8 cellular contexts compared by ENCODE assay signal in genomic region chr4:101348367-101348827, GRCh38. TPM values are rescaled to one million over a fixed set of nuclear protein-coding genes. Genes with fewer than 3 reads are reported as not detected.
DNase-seq lines count a peak whose midpoint lies in the region; TF ChIP-seq lines count a peak whose summit lies in the region.

No MANE protein-coding gene starts in this region.

- H3K9me3 Mint-ChIP-seq in type B pancreatic cell, result no peaks in the 10 kb centered on the region

- H3K27me3 Mint-ChIP-seq in type B pancreatic cell, result peaks cover 8% of the 10 kb centered on the region

- intact Hi-C loops in lower leg skin (cut with DNase I; ENCODE audit: low total_unique reads), result no loop called here

- H3K27ac Mint-ChIP-seq in type B pancreatic cell, result peak overlapping the region; percentile 98

- peaks cover 9% of the 10 kb centered on the region for H3K4me1 Mint-ChIP-seq in type B pancreatic cell (ENCODE audit: unreplicated experiment)

- no peak for TF ChIP-seq POLR2A in NB4 (IDR thresholded peaks at IDR 0.05; ENCODE audit: extremely low read depth, insufficient read length)
- no peak for TF ChIP-seq POLR2A in lower leg skin (IDR thresholded peaks at IDR 0.05)

- no peak for TF ChIP-seq CTCF in GM12875 (IDR thresholded peaks at IDR 0.05; ENCODE audit: borderline replicate concordance, insufficient read depth, low read depth, low read length)
- no peak for TF ChIP-seq CTCF in NB4 (IDR thresholded peaks at IDR 0.05; ENCODE audit: low read depth, low read length)
- no peak for TF ChIP-seq CTCF in lower leg skin (IDR thresholded peaks at IDR 0.05)
- no peak for TF ChIP-seq CTCF in type B pancreatic cell (conservative IDR thresholded peaks at IDR 0.05)

- DNase-seq in NB4 (ENCODE audit: low read depth) (peak; percentile 46), caudate nucleus (lab: John Stamatoyannopoulos, UW) (peak in 21 of 61 donors; percentile 20 to 74 (median 49)), lower leg skin (ENCODE audit: low spot score in 2 of 2) (no peak), type B pancreatic cell (ENCODE audit: extremely low spot score, unreplicated experiment) (peak; percentile 70), H4 (ENCODE audit: low spot score) (no peak), inferior parietal cortex (ENCODE audit: extremely low spot score) (no peak), kidney glomerular epithelial cell (lab: John Stamatoyannopoulos, UW) (no peak)

- H3K36me3 Mint-ChIP-seq in type B pancreatic cell, result peaks cover 4% of the 10 kb centered on the region

- H3K4me3 ChIP-seq in GM12875 (ENCODE audit: low read depth, low read length) (peak overlapping the region; percentile 61), NB4 (ENCODE audit: low read depth, low read length) (peak overlapping the region; percentile 80), lower leg skin (ENCODE audit: low read depth, poor library complexity, severe bottlenecking) (peak overlapping the region; percentile 64)

- peak overlapping the region; percentile 98 for H3K4me3 Mint-ChIP-seq in type B pancreatic cell

- peak overlapping the region; percentile 100 for H3K27ac ChIP-seq in caudate nucleus (ENCODE audit: low read depth, low read length)

- WGBS in lower leg skin, 2 donors, result 8% methylated on average over 23 of the region's 24 CpGs

RNA-seq across cellular contexts. Expression of gene PPP3CA, which starts 1.1 kb away (rescaled TPM):
- total RNA-seq in lower leg skin (10 to 100 TPM; 38.5 to 46.7 (median 40.6) TPM), type B pancreatic cell (ENCODE audit: low replicate concordance) (28.4 and 35.4 TPM in 2 replicates)
- 34.5 and 36.8 TPM in 2 replicates for total RNA-seq in H4 (2014; rRNA removed; shearing (Covaris generic))

Comparison
In these comparisons a context has a peak if more than half of its experiments do, and no peak if none do; other contexts are left out.
1. DNase-seq: peak in NB4 (single experiment) and type B pancreatic cell (single experiment); none in lower leg skin (0 of 2), H4 (single experiment), inferior parietal cortex (single experiment) and kidney glomerular epithelial cell (single experiment).
2. Peak in every context shown above with its lines, with median percentiles within 50 percentile points of each other: H3K4me3 ChIP-seq.